Comparison of ENCODE assay signal across 8 cellular contexts in genomic region chr6:28474441-28475219, GRCh38. TPM values are rescaled to one million over a fixed set of nuclear protein-coding genes. Genes with fewer than 3 reads are reported as not detected.
DNase-seq lines count a peak whose midpoint lies in the region; ATAC-seq and TF ChIP-seq lines count a peak whose summit lies in the region.

No MANE protein-coding gene starts in this region.

- no peak for TF ChIP-seq RAD21 in Ishikawa (IDR thresholded peaks at IDR 0.05; ENCODE audit: low read depth)

- peaks cover 10% of the 10 kb centered on the region for H3K27me3 Mint-ChIP-seq in MCF 10A (ENCODE audit: insufficient read depth, unreplicated experiment)

- TF ChIP-seq EP300 in Ishikawa (IDR thresholded peaks at IDR 0.05; ENCODE audit: borderline replicate concordance), result no peak

- peak overlapping the region; percentile 43 for H3K9ac ChIP-seq in SK-N-MC (ENCODE audit: insufficient read length)

- H3K4me1 ChIP-seq in breast epithelium, result no peaks in the 10 kb centered on the region

- TF ChIP-seq CTCF in MCF 10A (IDR thresholded peaks at IDR 0.05; ENCODE audit: unreplicated experiment) (no peak), breast epithelium (IDR thresholded peaks at IDR 0.05) (no peak), fibroblast of mammary gland (conservative IDR thresholded peaks at IDR 0.05; ENCODE audit: control insufficient read depth, insufficient read depth, low read depth, low read length) (no peak)

- intact Hi-C loops in MCF 10A (cut with micrococcal nuclease) (no loop called here), breast epithelium (cut with DNase I; ENCODE audit: low total_unique reads) (no loop called here)

- H3K9me3 ChIP-seq in breast epithelium (peaks cover 0 to under 1% of the 10 kb centered on the region in 2 donors), SK-N-MC (ENCODE audit: low read depth, low read length) (no peaks in the 10 kb centered on the region)

- H3K9me3 Mint-ChIP-seq in MCF 10A (ENCODE audit: unreplicated experiment), result no peaks in the 10 kb centered on the region

- peaks cover 8% of the 10 kb centered on the region for H3K36me3 Mint-ChIP-seq in MCF 10A (ENCODE audit: insufficient read depth, unreplicated experiment)

- CTCF ChIA-PET in MCF 10A (lab: Yijun Ruan, JAX), result interaction anchor here (0.5 to 1.6 kb wide), 6 partner anchors 16 to 478 kb away, joined by 3 to 4 read pairs (median 3); no protein-coding TSS in a partner anchor

- peak overlapping the region; percentile 76 for H3K4me3 Mint-ChIP-seq in MCF 10A (ENCODE audit: unreplicated experiment)

- DNase-seq in MCF 10A (ENCODE audit: unreplicated experiment) (peak; percentile 83), breast epithelium (ENCODE audit: low spot score in 2 of 2) (no peak), SK-N-MC (ENCODE audit: low read depth, low spot score) (peak; percentile 90), fibroblast of mammary gland (ENCODE audit: low read depth) (peak; percentile 93), skeletal muscle cell (ENCODE audit: low read depth) (peak; percentile 71)
- no peak for DNase-seq in NK-92 treated with Interleukin-12 subunit alpha and Interleukin-12 subunit beta, amount 100 ng/mL, for 24 hours (lab: John Stamatoyannopoulos, UW)

- no peaks in the 10 kb centered on the region for H3K4me1 Mint-ChIP-seq in MCF 10A (ENCODE audit: insufficient read depth, unreplicated experiment)

- TF ChIP-seq POLR2A in breast epithelium (IDR thresholded peaks at IDR 0.05), result no peak

- no peak overlapping the region for H3K4me3 ChIP-seq in breast epithelium
- H3K4me3 ChIP-seq in SK-N-MC, result peak overlapping the region; percentile 82
- H3K4me3 ChIP-seq in fibroblast of mammary gland (ENCODE audit: control insufficient read depth, low read depth, low read length), result peak overlapping the region; percentile 67
- peak overlapping the region; percentile 56 for H3K4me3 ChIP-seq in skeletal muscle cell (ENCODE audit: low read depth, low read length)

- H3K27ac ChIP-seq in breast epithelium (no peak overlapping the region), SK-N-MC (no peak overlapping the region)

- no peak overlapping the region for H3K27ac Mint-ChIP-seq in MCF 10A (ENCODE audit: low read depth, unreplicated experiment)

- H3K27me3 ChIP-seq in breast epithelium, result peaks cover 0 to 6% of the 10 kb centered on the region in 2 donors

- no peak for ATAC-seq in GM19463 (IDR thresholded peaks at IDR 0.05; ENCODE audit: unreplicated experiment)

- H3K36me3 ChIP-seq in breast epithelium (no peaks in the 10 kb centered on the region), SK-N-MC (ENCODE audit: insufficient read depth, low read length) (no peaks in the 10 kb centered on the region)

- no TSS peak for BruUV-seq in MCF 10A (replicated peaks; lab: Mats Ljungman, UMichigan)

- POLR2A ChIA-PET in MCF 10A (lab: Yijun Ruan, JAX), result interaction anchor here (0.7 to 1.8 kb wide), 8 partner anchors 9 to 436 kb away, joined by 3 to 11 read pairs (median 4); a partner anchor contains a TSS

TF ChIP-seq in Ishikawa, 13 proteins besides CTCF, POLR2A, EP300 and RAD21:
- TF ChIP-seq CEBPB (IDR thresholded peaks at IDR 0.05), result no peak
- peak; percentile 85 for TF ChIP-seq TEAD4 (IDR thresholded peaks at IDR 0.05)
- no peak for TF ChIP-seq CREB1 (IDR thresholded peaks at IDR 0.05; ENCODE audit: low read depth)
TF ChIP-seq in Ishikawa: peak in this region for 1.

RNA-seq across cellular contexts. Expression of gene ZSCAN23, which starts 31.3 kb away (rescaled TPM):
- total RNA-seq in MCF 10A (2022) (3.0 and 4.7 TPM in 2 replicates), breast epithelium (1 to 10 TPM; 1.1 to 6.0 (median 5.6) TPM)

RNA-seq across cellular contexts. Expression of gene GPX6, which starts 41.0 kb away (rescaled TPM):
- total RNA-seq in MCF 10A (2022) (not detected in 2 replicates), breast epithelium (not detected)

RNA-seq across cellular contexts. Expression of gene GPX5, which starts 51.1 kb away (rescaled TPM):
- total RNA-seq in MCF 10A (2022), result not detected in 2 replicates
- total RNA-seq in breast epithelium, result not detected

Comparison
In these comparisons a context has a peak if more than half of its experiments do, and no peak if none do; other contexts are left out.
1. DNase-seq: peak in MCF 10A (single experiment), SK-N-MC (single experiment), fibroblast of mammary gland (single experiment) and skeletal muscle cell (single experiment); none in breast epithelium (0 of 2) and NK-92 treated with Interleukin-12 subunit alpha and Interleukin-12 subunit beta, amount 100 ng/mL, for 24 hours (single experiment).
2. H3K4me3 ChIP-seq: peak in SK-N-MC (single experiment), fibroblast of mammary gland (single experiment) and skeletal muscle cell (single experiment); none in breast epithelium (0 of 3).